Comparison of ENCODE assay signal across 22 cellular contexts in genomic region chr3:73010158-73010557, GRCh38. TPM values are rescaled to one million over a fixed set of nuclear protein-coding genes. Genes with fewer than 3 reads are reported as not detected.
A peak's percentile ranks its signal among the peaks of the same experiment; 100 is the strongest.
DNase-seq lines count a peak whose midpoint lies in the region; ATAC-seq and TF ChIP-seq lines count a peak whose summit lies in the region.
"Had no signal": no experiment of that assay in that cellular context is flagged by ENCODE, and none has a peak within 500 bp of the region (broad histone marks: within the 10 kb centered on the region; RNA-seq: fewer than 3 reads in every experiment).

No MANE protein-coding gene starts in this region.

- ATAC-seq in CD4-positive, CD25-positive, alpha-beta regulatory T cell (ENCODE audit: low read depth in 2 of 2), result no peak
- ATAC-seq: left cardiac atrium; stimulated activated naive CD8-positive, alpha-beta T cell treated with anti-CD3 and anti-CD28 coated beads, Interleukin-15, Interleukin-2, amounts not matched to agents 100 U/mL and 50 U/mL, for 24 hours had no signal

- intact Hi-C loops in CD4-positive, alpha-beta memory T cell (cut with micrococcal nuclease), result no loop called here
- intact Hi-C loops in activated T-helper 2 cell treated with anti-CD3 and anti-CD28 coated beads, Interferon-gamma antibody, Interleukin-2, Interleukin-4, amounts not matched to agents 10 μg/mL and 5 μg/mL and 100 μg/mL, durations not matched to agents 14 hours and 24 hours and 36 hours (cut with micrococcal nuclease), result no loop called here
- intact Hi-C loops in transverse colon (cut with DNase I; ENCODE audit: low total_unique reads), result no loop called here

- H3K4me1 ChIP-seq in CD4-positive, CD25-positive, alpha-beta regulatory T cell (ENCODE audit: control insufficient read depth, insufficient read depth, low read length, poor library complexity, severe bottlenecking), result peaks cover 52% of the 10 kb centered on the region
- peaks cover 80% of the 10 kb centered on the region for H3K4me1 ChIP-seq in CD4-positive, alpha-beta memory T cell (ENCODE audit: insufficient read depth, low read length)
- peaks cover 0 to 8% (median 0%) of the 10 kb centered on the region in 4 donors for H3K4me1 ChIP-seq in Peyer's patch
- H3K4me1 ChIP-seq in transverse colon, result peaks cover 3 to 51% (median 5%) of the 10 kb centered on the region in 4 donors

- in situ Hi-C loops in transverse colon (cut with MboI; ENCODE audit: low pct_ligation_motif_present in 1 of 4, low pct_unique_long_range_greater_than_20kb in 1 of 4, low sequenced_read_pairs in 3 of 4), result no loop called here

- 91 to 93% methylated on average over 5 to 6 of the region's 6 CpGs for WGBS in transverse colon (ENCODE audit: low coverage in 1 of 2), 2 donors

- no peak overlapping the region for H3K27ac ChIP-seq in CD4-positive, CD25-positive, alpha-beta regulatory T cell (ENCODE audit: insufficient read depth, low read length, poor library complexity, severe bottlenecking)
- H3K27ac ChIP-seq in CD4-positive, alpha-beta memory T cell (ENCODE audit: low read depth, low read length), result no peak overlapping the region
- H3K27ac ChIP-seq in Peyer's patch (no peak overlapping the region), transverse colon (no peak overlapping the region)
- H3K27ac ChIP-seq: ascending aorta, epithelial cell of prostate, right atrium auricular region had no signal

- peak overlapping the region in 2 of 3 donors; percentile 38 to 62 for H3K27ac Mint-ChIP-seq in CD4-positive, CD25-positive, alpha-beta regulatory T cell
- peak overlapping the region in 1 of 7 donors; percentile 51 for H3K27ac Mint-ChIP-seq in CD4-positive, alpha-beta memory T cell
- peak overlapping the region; percentile 52 for H3K27ac Mint-ChIP-seq in activated T-helper 2 cell treated with anti-CD3 and anti-CD28 coated beads, Interferon-gamma antibody, Interleukin-2, Interleukin-4, amounts not matched to agents 10 μg/mL and 5 μg/mL and 100 μg/mL, durations not matched to agents 14 hours and 24 hours and 36 hours
- H3K27ac Mint-ChIP-seq: activated naive CD4-positive, alpha-beta T cell treated with anti-CD3 and anti-CD28 coated beads, Interleukin-2, amount 10 ng/mL, durations not matched to agents 7 days and 5 days; IgD-negative memory B cell; type B pancreatic cell had no signal

- TF ChIP-seq CTCF in Peyer's patch (IDR thresholded peaks at IDR 0.05) (no peak), transverse colon (IDR thresholded peaks at IDR 0.05) (no peak)

- POLR2A ChIA-PET in CD4-positive, alpha-beta memory T cell (lab: Charles Lee; ENCODE audit: partially characterized antibody), result interaction anchor here (2.6 kb wide), 1 partner anchor 13 kb away, joined by 10 read pairs; the partner anchor contains the start of gene PPP4R2

- DNase-seq in CD4-positive, CD25-positive, alpha-beta regulatory T cell, result no peak
- no peak for DNase-seq in CD4-positive, alpha-beta memory T cell
- no peak for DNase-seq in activated T-helper 2 cell treated with anti-CD3 and anti-CD28 coated beads, Interferon-gamma antibody, Interleukin-2, Interleukin-4, amounts not matched to agents 10 μg/mL and 5 μg/mL and 100 μg/mL, durations not matched to agents 14 hours and 24 hours and 36 hours (ENCODE audit: low spot score)
- peak; percentile 21 for DNase-seq in left kidney (ENCODE audit: low read depth, low spot score)
- DNase-seq in amniotic stem cell (lab: John Stamatoyannopoulos, UW), result no peak
- DNase-seq in iPS-NIHi7 (ENCODE audit: extremely low spot score), result no peak
- DNase-seq in Peyer's patch, result no peak
- DNase-seq in transverse colon, result no peak
- DNase-seq: activated CD4-positive, alpha-beta T cell treated with anti-CD3 and anti-CD28 coated beads for 1 hour; activated naive CD4-positive, alpha-beta T cell treated with anti-CD3 and anti-CD28 coated beads, Interleukin-2, amount 10 ng/mL, durations not matched to agents 7 days and 5 days; activated T-cell treated with anti-CD3 and anti-CD28 coated beads, Interleukin-2, amount 50 U/mL, for 48 hours; heart left ventricle; left cardiac atrium; mesenchymal stem cell; NCI-H2107; stimulated activated naive CD8-positive, alpha-beta T cell treated with anti-CD3 and anti-CD28 coated beads, Interleukin-15, Interleukin-2, amounts not matched to agents 100 U/mL and 50 U/mL, for 24 hours had no signal

- H3K27me3 Mint-ChIP-seq in CD4-positive, CD25-positive, alpha-beta regulatory T cell, result no peaks in the 10 kb centered on the region
- no peaks in the 10 kb centered on the region for H3K27me3 Mint-ChIP-seq in CD4-positive, alpha-beta memory T cell
- no peaks in the 10 kb centered on the region for H3K27me3 Mint-ChIP-seq in activated T-helper 2 cell treated with anti-CD3 and anti-CD28 coated beads, Interferon-gamma antibody, Interleukin-2, Interleukin-4, amounts not matched to agents 10 μg/mL and 5 μg/mL and 100 μg/mL, durations not matched to agents 14 hours and 24 hours and 36 hours (ENCODE audit: low read depth)
- H3K27me3 Mint-ChIP-seq: activated naive CD4-positive, alpha-beta T cell treated with anti-CD3 and anti-CD28 coated beads, Interleukin-2, amount 10 ng/mL, durations not matched to agents 7 days and 5 days; IgD-negative memory B cell; type B pancreatic cell had no signal

- CTCF ChIA-PET in CD4-positive, alpha-beta memory T cell (lab: Charles Lee; ENCODE audit: partially characterized antibody), result interaction anchor here (0.9 kb wide), 1 partner anchor 45 kb away, joined by 3 read pairs; no protein-coding TSS in a partner anchor

- H3K27me3 ChIP-seq in CD4-positive, CD25-positive, alpha-beta regulatory T cell (ENCODE audit: control insufficient read depth, insufficient read depth, low read length), result no peaks in the 10 kb centered on the region
- no peaks in the 10 kb centered on the region for H3K27me3 ChIP-seq in CD4-positive, alpha-beta memory T cell (ENCODE audit: insufficient read depth, low read length)
- H3K27me3 ChIP-seq in Peyer's patch (no peaks in the 10 kb centered on the region), transverse colon (no peaks in the 10 kb centered on the region)
- H3K27me3 ChIP-seq: ascending aorta, heart left ventricle, right atrium auricular region had no signal

- H3K4me3 Mint-ChIP-seq in CD4-positive, CD25-positive, alpha-beta regulatory T cell, result peak overlapping the region; percentile 7 to 73 (median 56)
- H3K4me3 Mint-ChIP-seq in CD4-positive, alpha-beta memory T cell, result peak overlapping the region in 5 of 8 donors; percentile 41 to 66 (median 55)
- no peak overlapping the region for H3K4me3 Mint-ChIP-seq in activated T-helper 2 cell treated with anti-CD3 and anti-CD28 coated beads, Interferon-gamma antibody, Interleukin-2, Interleukin-4, amounts not matched to agents 10 μg/mL and 5 μg/mL and 100 μg/mL, durations not matched to agents 14 hours and 24 hours and 36 hours (ENCODE audit: low read depth)
- H3K4me3 Mint-ChIP-seq: activated naive CD4-positive, alpha-beta T cell treated with anti-CD3 and anti-CD28 coated beads, Interleukin-2, amount 10 ng/mL, durations not matched to agents 7 days and 5 days; CD14-positive monocyte; IgD-negative memory B cell; type B pancreatic cell had no signal

- H3K9me3 Mint-ChIP-seq in CD4-positive, CD25-positive, alpha-beta regulatory T cell, result no peaks in the 10 kb centered on the region
- no peaks in the 10 kb centered on the region for H3K9me3 Mint-ChIP-seq in CD4-positive, alpha-beta memory T cell
- H3K9me3 Mint-ChIP-seq in activated T-helper 2 cell treated with anti-CD3 and anti-CD28 coated beads, Interferon-gamma antibody, Interleukin-2, Interleukin-4, amounts not matched to agents 10 μg/mL and 5 μg/mL and 100 μg/mL, durations not matched to agents 14 hours and 24 hours and 36 hours, result no peaks in the 10 kb centered on the region
- H3K9me3 Mint-ChIP-seq: activated naive CD4-positive, alpha-beta T cell treated with anti-CD3 and anti-CD28 coated beads, Interleukin-2, amount 10 ng/mL, durations not matched to agents 7 days and 5 days; IgD-negative memory B cell; type B pancreatic cell had no signal

- H3K36me3 ChIP-seq in CD4-positive, CD25-positive, alpha-beta regulatory T cell (ENCODE audit: control insufficient read depth, insufficient read depth, low read length), result peaks cover 34% of the 10 kb centered on the region
- H3K36me3 ChIP-seq in CD4-positive, alpha-beta memory T cell (ENCODE audit: insufficient read depth, low read length), result peaks cover 16% of the 10 kb centered on the region
- peaks cover 0 to 14% (median 0%) of the 10 kb centered on the region in 3 donors for H3K36me3 ChIP-seq in Peyer's patch
- peaks cover 0 to 19% (median 6%) of the 10 kb centered on the region in 4 donors for H3K36me3 ChIP-seq in transverse colon

- no peak overlapping the region for H3K4me3 ChIP-seq in CD4-positive, CD25-positive, alpha-beta regulatory T cell (ENCODE audit: low read depth, low read length)
- no peak overlapping the region for H3K4me3 ChIP-seq in CD4-positive, alpha-beta memory T cell (ENCODE audit: low read length in 2 of 2)
- H3K4me3 ChIP-seq in Peyer's patch (no peak overlapping the region), transverse colon (no peak overlapping the region)
- H3K4me3 ChIP-seq: ascending aorta, heart left ventricle, right atrium auricular region had no signal

- H3K9me3 ChIP-seq in CD4-positive, CD25-positive, alpha-beta regulatory T cell (ENCODE audit: control insufficient read depth in 2 of 2, low read length in 2 of 2), result no peaks in the 10 kb centered on the region
- H3K9me3 ChIP-seq in CD4-positive, alpha-beta memory T cell (ENCODE audit: control insufficient read depth in 1 of 2, low read length in 2 of 2), result no peaks in the 10 kb centered on the region
- H3K9me3 ChIP-seq in Peyer's patch, result no peaks in the 10 kb centered on the region
- no peaks in the 10 kb centered on the region for H3K9me3 ChIP-seq in transverse colon
- H3K9me3 ChIP-seq: ascending aorta, heart left ventricle, right atrium auricular region had no signal

- peaks cover 39 to 85% (median 74%) of the 10 kb centered on the region in 4 donors for H3K4me1 Mint-ChIP-seq in CD4-positive, CD25-positive, alpha-beta regulatory T cell
- H3K4me1 Mint-ChIP-seq in CD4-positive, alpha-beta memory T cell, result peaks cover 51 to 88% (median 64%) of the 10 kb centered on the region in 4 donors
- H3K4me1 Mint-ChIP-seq in activated T-helper 2 cell treated with anti-CD3 and anti-CD28 coated beads, Interferon-gamma antibody, Interleukin-2, Interleukin-4, amounts not matched to agents 10 μg/mL and 5 μg/mL and 100 μg/mL, durations not matched to agents 14 hours and 24 hours and 36 hours (ENCODE audit: low read depth), result peaks cover 50% of the 10 kb centered on the region

- TF ChIP-seq POLR2A in Peyer's patch (IDR thresholded peaks at IDR 0.05), result no peak
- TF ChIP-seq POLR2A in transverse colon (IDR thresholded peaks at IDR 0.05), result no peak

- no peak for TF ChIP-seq EP300 in transverse colon (IDR thresholded peaks at IDR 0.05; ENCODE audit: low read depth)

- peaks cover 55% of the 10 kb centered on the region for H3K36me3 Mint-ChIP-seq in CD4-positive, CD25-positive, alpha-beta regulatory T cell
- H3K36me3 Mint-ChIP-seq in CD4-positive, alpha-beta memory T cell, result peaks cover 44 to 60% of the 10 kb centered on the region in 2 donors
- peaks cover 76% of the 10 kb centered on the region for H3K36me3 Mint-ChIP-seq in activated T-helper 2 cell treated with anti-CD3 and anti-CD28 coated beads, Interferon-gamma antibody, Interleukin-2, Interleukin-4, amounts not matched to agents 10 μg/mL and 5 μg/mL and 100 μg/mL, durations not matched to agents 14 hours and 24 hours and 36 hours (ENCODE audit: low read depth)

RNA-seq across cellular contexts. Expression of gene PPP4R2, which starts 13.5 kb away (rescaled TPM):
- total RNA-seq in CD4-positive, CD25-positive, alpha-beta regulatory T cell, result 98.4 TPM
- polyA plus RNA-seq in CD4-positive, CD25-positive, alpha-beta regulatory T cell, result 10 to 100 TPM; 39.1 to 65.6 (median 51.7) TPM
- 10 to 100 TPM; 71.8 to 77.0 TPM for total RNA-seq in CD4-positive, alpha-beta memory T cell
- polyA plus RNA-seq in CD4-positive, alpha-beta memory T cell, result 10 to 100 TPM; 30.7 to 37.2 TPM
- total RNA-seq in activated T-helper 2 cell treated with anti-CD3 and anti-CD28 coated beads, Interferon-gamma antibody, Interleukin-2, Interleukin-4, amounts not matched to agents 10 μg/mL and 5 μg/mL and 100 μg/mL, durations not matched to agents 14 hours and 24 hours and 36 hours, result 105 and 111 TPM in 2 replicates
- total RNA-seq in Peyer's patch (10 to 100 TPM; 39.9 to 49.6 (median 44.2) TPM), transverse colon (10 to 100 TPM; 14.5 to 55.6 (median 36.9) TPM)

RNA-seq across cellular contexts. Expression of gene EBLN2, which starts 51.3 kb away (rescaled TPM):
- total RNA-seq in CD4-positive, CD25-positive, alpha-beta regulatory T cell, result 20.8 TPM
- polyA plus RNA-seq in CD4-positive, CD25-positive, alpha-beta regulatory T cell, result 1 to 10 TPM in 3 of 4 donors, under 1 TPM in 1; 0.80 to 1.3 (median 1.1) TPM
- 10 to 100 TPM; 10.2 to 12.6 TPM for total RNA-seq in CD4-positive, alpha-beta memory T cell
- polyA plus RNA-seq in CD4-positive, alpha-beta memory T cell, result 1 to 10 TPM; 1.5 to 2.2 TPM
- 8.6 and 8.8 TPM in 2 replicates for total RNA-seq in activated T-helper 2 cell treated with anti-CD3 and anti-CD28 coated beads, Interferon-gamma antibody, Interleukin-2, Interleukin-4, amounts not matched to agents 10 μg/mL and 5 μg/mL and 100 μg/mL, durations not matched to agents 14 hours and 24 hours and 36 hours
- total RNA-seq in Peyer's patch (10 to 100 TPM in 3 of 4 donors, 1 to 10 TPM in 1; 8.2 to 14.9 (median 11.9) TPM), transverse colon (10 to 100 TPM in 3 of 4 donors, 1 to 10 TPM in 1; 4.5 to 19.4 (median 13.7) TPM)
